Comparison of ENCODE assay signal across 17 cellular contexts in the genomic region with DNA sequence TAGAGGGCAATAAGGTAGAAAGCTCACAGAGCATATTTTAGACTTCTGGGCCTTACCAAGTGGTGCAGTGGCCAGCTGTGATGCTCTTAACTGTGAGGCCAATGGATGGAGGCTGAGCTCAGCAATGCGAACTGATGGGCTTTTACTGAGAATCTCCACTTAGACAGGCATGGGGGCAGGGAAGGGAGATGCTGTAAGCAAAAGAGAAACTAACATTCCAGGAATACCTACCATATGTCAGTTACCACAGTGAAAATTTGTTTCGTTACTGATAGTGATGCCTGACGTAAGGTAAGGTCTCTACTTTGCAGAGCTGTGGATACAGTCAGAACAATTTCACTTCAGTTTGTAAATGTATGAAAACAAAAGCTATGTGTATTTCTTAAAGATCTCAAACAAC.
DNase-seq lines count a peak whose midpoint lies in the region; ATAC-seq and TF ChIP-seq lines count a peak whose summit lies in the region.
"Had no signal": no experiment of that assay in that cellular context is flagged by ENCODE, and none has a peak within 500 bp of the region (broad histone marks: within the 10 kb centered on the region; RNA-seq: fewer than 3 reads in every experiment).

No MANE protein-coding gene starts in this region.

- POLR2A ChIA-PET in GM10248 (lab: Yijun Ruan, JAX), result no interaction called here

- DNase-seq in A172 (ENCODE audit: low spot score) (peak; percentile 60), OCI-M1 (lab: John Stamatoyannopoulos, UW) (peak; percentile 85), glomerular visceral epithelial cell (ENCODE audit: extremely low spot score) (peak; percentile 37), DMS 273 (lab: John Stamatoyannopoulos, UW; ENCODE audit: unreplicated experiment) (no peak), NCI-H187 treated with DMSO at 0.1 percent for 48 hours (lab: John Stamatoyannopoulos, UW) (no peak), GM10248 (ENCODE audit: extremely low spot score) (no peak), cortex of kidney (lab: John Stamatoyannopoulos, UW) (no peak)
- DNase-seq: activated CD8-positive, alpha-beta memory T cell treated with anti-CD3 and anti-CD28 coated beads, Interleukin-2, amount 10 ng/mL, durations not matched to agents 7 days and 5 days; activated naive CD8-positive, alpha-beta T cell treated with anti-CD3 and anti-CD28 coated beads, Interleukin-2, amount 10 ng/mL, durations not matched to agents 7 days and 5 days; glutamatergic neuron; KBM-7; mucosa of descending colon; NCI-H2107; sigmoid colon; tibial artery had no signal

- peak; percentile 74 for ATAC-seq in GM21619 (IDR thresholded peaks at IDR 0.05; ENCODE audit: unreplicated experiment)
- ATAC-seq: activated CD8-positive, alpha-beta memory T cell treated with anti-CD3 and anti-CD28 coated beads, Interleukin-2, amount 10 ng/mL, durations not matched to agents 7 days and 5 days; mucosa of descending colon; Panc1 had no signal

- no peak for TF ChIP-seq CTCF in GM10248 (IDR thresholded peaks at IDR 0.05; ENCODE audit: control extremely low read depth, extremely low read depth, low read depth, missing control alignments)

- CTCF ChIA-PET in GM10248 (lab: Yijun Ruan, JAX), result interaction anchor here (1.9 kb wide), 1 partner anchor 8 kb away, joined by 7 read pairs; no protein-coding TSS in a partner anchor

Comparison
In these comparisons a context has a peak if more than half of its experiments do, and no peak if none do; other contexts are left out.
1. DNase-seq: peak in A172 (single experiment), OCI-M1 (single experiment) and glomerular visceral epithelial cell (single experiment); none in DMS 273 (single experiment), NCI-H187 treated with DMSO at 0.1 percent for 48 hours (single experiment), GM10248 (single experiment) and cortex of kidney (single experiment).